ENCODE assay signal across 1 cellular context in the genomic region with DNA sequence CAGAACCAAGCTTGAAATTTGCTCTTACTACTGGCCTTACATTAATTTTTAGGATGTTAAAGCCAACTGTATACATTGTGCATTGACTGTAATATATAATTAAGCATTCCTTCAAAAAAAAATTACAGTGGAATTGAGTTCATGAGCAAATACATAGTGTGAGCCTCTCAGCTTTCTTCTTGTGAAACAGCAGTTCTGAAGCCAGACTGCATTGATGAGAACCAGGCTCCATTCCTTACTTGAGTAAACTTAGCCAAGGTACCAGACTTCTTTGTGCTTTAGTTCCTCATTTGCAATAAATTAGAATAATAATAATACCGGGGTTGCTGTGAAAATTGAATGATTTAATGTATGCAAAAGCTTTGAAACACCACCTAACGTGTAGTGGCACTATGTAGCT.
TF ChIP-seq lines count a peak whose summit lies in the region.

No MANE protein-coding gene starts in this region.

TF ChIP-seq in GM23338, 12 proteins besides CTCF, POLR2A, EP300 and RAD21:
- no peak for TF ChIP-seq NANOG (IDR thresholded peaks at IDR 0.05; ENCODE audit: borderline replicate concordance)
- TF ChIP-seq ZNF331 (CRISPR knock-in tag; IDR thresholded peaks at IDR 0.05; ENCODE audit: low read depth), result no peak
- TF ChIP-seq JUNB (IDR thresholded peaks at IDR 0.05; ENCODE audit: unreplicated experiment), result no peak
- TF ChIP-seq, protein P1, sequence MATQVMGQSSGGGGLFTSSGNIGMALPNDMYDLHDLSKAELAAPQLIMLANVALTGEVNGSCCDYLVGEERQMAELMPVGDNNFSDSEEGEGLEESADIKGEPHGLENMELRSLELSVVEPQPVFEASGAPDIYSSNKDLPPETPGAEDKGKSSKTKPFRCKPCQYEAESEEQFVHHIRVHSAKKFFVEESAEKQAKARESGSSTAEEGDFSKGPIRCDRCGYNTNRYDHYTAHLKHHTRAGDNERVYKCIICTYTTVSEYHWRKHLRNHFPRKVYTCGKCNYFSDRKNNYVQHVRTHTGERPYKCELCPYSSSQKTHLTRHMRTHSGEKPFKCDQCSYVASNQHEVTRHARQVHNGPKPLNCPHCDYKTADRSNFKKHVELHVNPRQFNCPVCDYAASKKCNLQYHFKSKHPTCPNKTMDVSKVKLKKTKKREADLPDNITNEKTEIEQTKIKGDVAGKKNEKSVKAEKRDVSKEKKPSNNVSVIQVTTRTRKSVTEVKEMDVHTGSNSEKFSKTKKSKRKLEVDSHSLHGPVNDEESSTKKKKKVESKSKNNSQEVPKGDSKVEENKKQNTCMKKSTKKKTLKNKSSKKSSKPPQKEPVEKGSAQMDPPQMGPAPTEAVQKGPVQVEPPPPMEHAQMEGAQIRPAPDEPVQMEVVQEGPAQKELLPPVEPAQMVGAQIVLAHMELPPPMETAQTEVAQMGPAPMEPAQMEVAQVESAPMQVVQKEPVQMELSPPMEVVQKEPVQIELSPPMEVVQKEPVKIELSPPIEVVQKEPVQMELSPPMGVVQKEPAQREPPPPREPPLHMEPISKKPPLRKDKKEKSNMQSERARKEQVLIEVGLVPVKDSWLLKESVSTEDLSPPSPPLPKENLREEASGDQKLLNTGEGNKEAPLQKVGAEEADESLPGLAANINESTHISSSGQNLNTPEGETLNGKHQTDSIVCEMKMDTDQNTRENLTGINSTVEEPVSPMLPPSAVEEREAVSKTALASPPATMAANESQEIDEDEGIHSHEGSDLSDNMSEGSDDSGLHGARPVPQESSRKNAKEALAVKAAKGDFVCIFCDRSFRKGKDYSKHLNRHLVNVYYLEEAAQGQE (IDR thresholded peaks at IDR 0.05; ENCODE audit: unreplicated experiment), result no peak
- TF ChIP-seq POLR2AphosphoS5 (IDR thresholded peaks at IDR 0.05; ENCODE audit: low read depth), result no peak
- TF ChIP-seq CREB1 (CRISPR knock-in tag; IDR thresholded peaks at IDR 0.05; ENCODE audit: low read depth), result no peak
- TF ChIP-seq EZH2phosphoT487 (IDR thresholded peaks at IDR 0.05; ENCODE audit: unreplicated experiment), result no peak
- TF ChIP-seq, protein P2, sequence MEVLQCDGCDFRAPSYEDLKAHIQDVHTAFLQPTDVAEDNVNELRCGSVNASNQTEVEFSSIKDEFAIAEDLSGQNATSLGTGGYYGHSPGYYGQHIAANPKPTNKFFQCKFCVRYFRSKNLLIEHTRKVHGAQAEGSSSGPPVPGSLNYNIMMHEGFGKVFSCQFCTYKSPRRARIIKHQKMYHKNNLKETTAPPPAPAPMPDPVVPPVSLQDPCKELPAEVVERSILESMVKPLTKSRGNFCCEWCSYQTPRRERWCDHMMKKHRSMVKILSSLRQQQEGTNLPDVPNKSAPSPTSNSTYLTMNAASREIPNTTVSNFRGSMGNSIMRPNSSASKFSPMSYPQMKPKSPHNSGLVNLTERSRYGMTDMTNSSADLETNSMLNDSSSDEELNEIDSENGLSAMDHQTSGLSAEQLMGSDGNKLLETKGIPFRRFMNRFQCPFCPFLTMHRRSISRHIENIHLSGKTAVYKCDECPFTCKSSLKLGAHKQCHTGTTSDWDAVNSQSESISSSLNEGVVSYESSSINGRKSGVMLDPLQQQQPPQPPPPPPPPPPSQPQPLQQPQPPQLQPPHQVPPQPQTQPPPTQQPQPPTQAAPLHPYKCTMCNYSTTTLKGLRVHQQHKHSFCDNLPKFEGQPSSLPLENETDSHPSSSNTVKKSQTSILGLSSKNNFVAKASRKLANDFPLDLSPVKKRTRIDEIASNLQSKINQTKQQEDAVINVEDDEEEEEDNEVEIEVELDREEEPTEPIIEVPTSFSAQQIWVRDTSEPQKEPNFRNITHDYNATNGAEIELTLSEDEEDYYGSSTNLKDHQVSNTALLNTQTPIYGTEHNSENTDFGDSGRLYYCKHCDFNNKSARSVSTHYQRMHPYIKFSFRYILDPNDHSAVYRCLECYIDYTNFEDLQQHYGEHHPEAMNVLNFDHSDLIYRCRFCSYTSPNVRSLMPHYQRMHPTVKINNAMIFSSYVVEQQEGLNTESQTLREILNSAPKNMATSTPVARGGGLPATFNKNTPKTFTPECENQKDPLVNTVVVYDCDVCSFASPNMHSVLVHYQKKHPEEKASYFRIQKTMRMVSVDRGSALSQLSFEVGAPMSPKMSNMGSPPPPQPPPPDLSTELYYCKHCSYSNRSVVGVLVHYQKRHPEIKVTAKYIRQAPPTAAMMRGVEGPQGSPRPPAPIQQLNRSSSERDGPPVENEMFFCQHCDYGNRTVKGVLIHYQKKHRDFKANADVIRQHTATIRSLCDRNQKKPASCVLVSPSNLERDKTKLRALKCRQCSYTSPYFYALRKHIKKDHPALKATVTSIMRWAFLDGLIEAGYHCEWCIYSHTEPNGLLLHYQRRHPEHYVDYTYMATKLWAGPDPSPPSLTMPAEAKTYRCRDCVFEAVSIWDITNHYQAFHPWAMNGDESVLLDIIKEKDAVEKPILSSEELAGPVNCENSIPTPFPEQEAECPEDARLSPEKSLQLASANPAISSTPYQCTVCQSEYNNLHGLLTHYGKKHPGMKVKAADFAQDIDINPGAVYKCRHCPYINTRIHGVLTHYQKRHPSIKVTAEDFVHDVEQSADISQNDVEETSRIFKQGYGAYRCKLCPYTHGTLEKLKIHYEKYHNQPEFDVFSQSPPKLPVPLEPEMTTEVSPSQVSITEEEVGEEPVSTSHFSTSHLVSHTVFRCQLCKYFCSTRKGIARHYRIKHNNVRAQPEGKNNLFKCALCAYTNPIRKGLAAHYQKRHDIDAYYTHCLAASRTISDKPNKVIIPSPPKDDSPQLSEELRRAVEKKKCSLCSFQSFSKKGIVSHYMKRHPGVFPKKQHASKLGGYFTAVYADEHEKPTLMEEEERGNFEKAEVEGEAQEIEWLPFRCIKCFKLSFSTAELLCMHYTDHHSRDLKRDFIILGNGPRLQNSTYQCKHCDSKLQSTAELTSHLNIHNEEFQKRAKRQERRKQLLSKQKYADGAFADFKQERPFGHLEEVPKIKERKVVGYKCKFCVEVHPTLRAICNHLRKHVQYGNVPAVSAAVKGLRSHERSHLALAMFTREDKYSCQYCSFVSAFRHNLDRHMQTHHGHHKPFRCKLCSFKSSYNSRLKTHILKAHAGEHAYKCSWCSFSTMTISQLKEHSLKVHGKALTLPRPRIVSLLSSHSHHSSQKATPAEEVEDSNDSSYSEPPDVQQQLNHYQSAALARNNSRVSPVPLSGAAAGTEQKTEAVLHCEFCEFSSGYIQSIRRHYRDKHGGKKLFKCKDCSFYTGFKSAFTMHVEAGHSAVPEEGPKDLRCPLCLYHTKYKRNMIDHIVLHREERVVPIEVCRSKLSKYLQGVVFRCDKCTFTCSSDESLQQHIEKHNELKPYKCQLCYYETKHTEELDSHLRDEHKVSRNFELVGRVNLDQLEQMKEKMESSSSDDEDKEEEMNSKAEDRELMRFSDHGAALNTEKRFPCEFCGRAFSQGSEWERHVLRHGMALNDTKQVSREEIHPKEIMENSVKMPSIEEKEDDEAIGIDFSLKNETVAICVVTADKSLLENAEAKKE (CRISPR knock-in tag; IDR thresholded peaks at IDR 0.05), result no peak
- no peak for TF ChIP-seq EZH2 (IDR thresholded peaks at IDR 0.05; ENCODE audit: low read depth, unreplicated experiment)
- TF ChIP-seq, protein P3, sequence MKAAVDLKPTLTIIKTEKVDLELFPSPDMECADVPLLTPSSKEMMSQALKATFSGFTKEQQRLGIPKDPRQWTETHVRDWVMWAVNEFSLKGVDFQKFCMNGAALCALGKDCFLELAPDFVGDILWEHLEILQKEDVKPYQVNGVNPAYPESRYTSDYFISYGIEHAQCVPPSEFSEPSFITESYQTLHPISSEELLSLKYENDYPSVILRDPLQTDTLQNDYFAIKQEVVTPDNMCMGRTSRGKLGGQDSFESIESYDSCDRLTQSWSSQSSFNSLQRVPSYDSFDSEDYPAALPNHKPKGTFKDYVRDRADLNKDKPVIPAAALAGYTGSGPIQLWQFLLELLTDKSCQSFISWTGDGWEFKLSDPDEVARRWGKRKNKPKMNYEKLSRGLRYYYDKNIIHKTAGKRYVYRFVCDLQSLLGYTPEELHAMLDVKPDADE (IDR thresholded peaks at IDR 0.05), result no peak
- TF ChIP-seq STAT1 (IDR thresholded peaks at IDR 0.05; ENCODE audit: unreplicated experiment), result no peak
- no peak for TF ChIP-seq ZNF114 (CRISPR knock-in tag; IDR thresholded peaks at IDR 0.05)
